Comparison of ENCODE assay signal across 17 cellular contexts in genomic region chr2:173472112-173472511, GRCh38.
"Had no signal": no experiment of that assay in that cellular context is flagged by ENCODE, and none has a peak within 500 bp of the region (broad histone marks: within the 10 kb centered on the region; RNA-seq: fewer than 3 reads in every experiment).

No MANE protein-coding gene starts in this region.

- DNase-seq: activated B cell treated with CpG ODN at 0.5 μM for 24 hours; activated CD4-positive, alpha-beta memory T cell treated with anti-CD3 and anti-CD28 coated beads for 36 hours; activated CD4-positive, alpha-beta T cell treated with anti-CD3 and anti-CD28 coated beads, Interleukin-2, amount 10 ng/mL, durations not matched to agents 7 days and 5 days; activated CD8-positive, alpha-beta memory T cell treated with anti-CD3 and anti-CD28 coated beads for 24 hours; activated effector memory CD4-positive, alpha-beta T cell treated with anti-CD3 and anti-CD28 coated beads, Interleukin-2, amount 50 U/mL, for 16 hours; activated naive CD4-positive, alpha-beta T cell treated with anti-CD3 and anti-CD28 coated beads for 36 hours; activated T-cell treated with anti-CD3 and anti-CD28 coated beads, Interleukin-2, amount 50 U/mL, for 4 hours; amygdala; cerebellar nuclear complex; NCI-H1092; NCI-H1417; NCI-H2029 treated with DMSO at 0.1 percent for 48 hours; NCI-H446; NCI-H524; SIG-M5; T-helper 17 cell; T-helper 9 cell had no signal

- ATAC-seq: activated T-cell treated with anti-CD3 and anti-CD28 coated beads, Interleukin-2, amount 50 U/mL, for 4 hours; T-helper 17 cell had no signal
